In the genomic region with DNA sequence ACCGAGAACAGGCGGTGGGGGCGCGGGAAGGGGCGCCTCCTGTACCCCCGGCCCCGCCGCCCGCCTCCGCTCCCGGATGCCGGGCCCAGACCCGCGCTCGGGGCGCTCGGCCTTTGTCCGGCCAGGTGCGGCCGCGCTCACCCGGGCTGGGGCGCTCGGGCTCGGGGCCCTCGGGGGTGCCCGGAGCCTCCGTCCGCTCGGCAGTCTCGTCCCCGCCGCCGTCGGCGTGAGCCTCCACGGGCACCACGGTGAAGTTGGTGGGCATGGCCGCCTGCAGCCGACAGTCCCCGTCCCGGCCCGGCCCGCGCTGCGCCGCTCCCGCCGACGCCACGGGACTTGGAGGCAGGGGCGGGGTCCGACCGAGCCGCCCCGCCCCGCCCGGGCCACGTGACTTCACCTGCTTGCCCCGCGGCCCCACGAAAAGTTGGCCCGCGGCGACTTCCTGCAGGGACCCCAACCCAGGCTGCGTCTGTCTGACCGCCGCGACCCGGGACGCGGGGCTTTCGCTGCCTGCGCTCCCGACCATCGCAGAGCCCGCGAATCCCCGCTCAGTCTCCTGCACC, we compare ENCODE assay signal across 8 cellular contexts. TPM values are rescaled to one million over a fixed set of nuclear protein-coding genes. Genes with fewer than 3 reads are reported as not detected.
DNase-seq lines count a peak whose midpoint lies in the region; ATAC-seq lines count a peak whose summit lies in the region.

SLC12A7 (minus strand) TSS at position 337 of the 563 bp plus-strand sequence; CDS start at position 265, 72 bp downstream.

- no peaks in the 10 kb centered on the region for H3K36me3 ChIP-seq in CD8-positive, alpha-beta memory T cell (ENCODE audit: insufficient read depth, low read length)

- H3K36me3 Mint-ChIP-seq in CD8-positive, alpha-beta memory T cell = no peaks in the 10 kb centered on the region
- no peaks in the 10 kb centered on the region for H3K36me3 Mint-ChIP-seq in activated CD4-positive, alpha-beta T cell treated with anti-CD3 and anti-CD28 coated beads for 36 hours (ENCODE audit: low read depth)

- H3K4me3 Mint-ChIP-seq in CD8-positive, alpha-beta memory T cell = peak within 1 kb of the TSS; percentile 74 to 97 (median 88)
- peak within 1 kb of the TSS; percentile 82 for H3K4me3 Mint-ChIP-seq in activated CD4-positive, alpha-beta T cell treated with anti-CD3 and anti-CD28 coated beads for 36 hours

- H3K4me1 ChIP-seq in CD8-positive, alpha-beta memory T cell (ENCODE audit: insufficient read depth, low read length) = peaks cover 31% of the 10 kb centered on the region

- H3K4me1 Mint-ChIP-seq in CD8-positive, alpha-beta memory T cell = peaks cover 0 to 31% (median 31%) of the 10 kb centered on the region in 3 donors
- peaks cover 33% of the 10 kb centered on the region for H3K4me1 Mint-ChIP-seq in activated CD4-positive, alpha-beta T cell treated with anti-CD3 and anti-CD28 coated beads for 36 hours

- POLR2A ChIA-PET in CD8-positive, alpha-beta memory T cell (lab: Charles Lee) = no interaction called here
- POLR2A ChIA-PET in activated CD4-positive, alpha-beta T cell treated with anti-CD3 and anti-CD28 coated beads for 36 hours (lab: Charles Lee) = no interaction called here

- intact Hi-C loops in activated CD4-positive, alpha-beta T cell treated with anti-CD3 and anti-CD28 coated beads for 36 hours (cut with DNase I, micrococcal nuclease) = loop anchor here in 1 of 2 experiments (1.0 to 5.0 kb wide), 5 partner anchors 28 to 499 kb away; partner anchors contain the start of genes BRD9, CEP72 and TRIP13

- H3K4me3 ChIP-seq in CD8-positive, alpha-beta memory T cell (ENCODE audit: low read length) = peak within 1 kb of the TSS; percentile 77

- peak; percentile 60 for ATAC-seq in GM21515 (IDR thresholded peaks at IDR 0.05; ENCODE audit: unreplicated experiment)
- ATAC-seq in activated CD4-positive, alpha-beta T cell treated with anti-CD3 and anti-CD28 coated beads for 36 hours = peak; percentile 76

- H3K9me3 ChIP-seq in CD8-positive, alpha-beta memory T cell (ENCODE audit: low read length) = no peaks in the 10 kb centered on the region

- H3K27me3 ChIP-seq in CD8-positive, alpha-beta memory T cell (ENCODE audit: insufficient read depth, low read length, poor library complexity, severe bottlenecking) = no peaks in the 10 kb centered on the region

- CTCF ChIA-PET in CD8-positive, alpha-beta memory T cell (lab: Charles Lee) = no interaction called here
- CTCF ChIA-PET in activated CD4-positive, alpha-beta T cell treated with anti-CD3 and anti-CD28 coated beads for 36 hours (lab: Charles Lee) = no interaction called here

- H3K9me3 Mint-ChIP-seq in CD8-positive, alpha-beta memory T cell = no peaks in the 10 kb centered on the region
- no peaks in the 10 kb centered on the region for H3K9me3 Mint-ChIP-seq in activated CD4-positive, alpha-beta T cell treated with anti-CD3 and anti-CD28 coated beads for 36 hours (ENCODE audit: low read depth)

- peaks cover 2 to 16% of the 10 kb centered on the region in 2 donors for H3K27me3 Mint-ChIP-seq in CD8-positive, alpha-beta memory T cell
- H3K27me3 Mint-ChIP-seq in activated CD4-positive, alpha-beta T cell treated with anti-CD3 and anti-CD28 coated beads for 36 hours = no peaks in the 10 kb centered on the region

- DNase-seq in CD8-positive, alpha-beta memory T cell = peak in 4 of 5 donors; percentile 49 to 64 (median 60)
- peak; percentile 27 for DNase-seq in NCI-H1048 (lab: John Stamatoyannopoulos, UW)
- peak; percentile 84 for DNase-seq in activated CD4-positive, alpha-beta T cell treated with anti-CD3 and anti-CD28 coated beads for 36 hours
- DNase-seq in dermis microvascular lymphatic vessel endothelial cell (ENCODE audit: low read depth in 2 of 2) = peak in 1 of 2 donors; percentile 49
- peak; percentile 29 to 63 for DNase-seq in lung microvascular endothelial cell (ENCODE audit: low read depth in 2 of 2)
- peak; percentile 35 for DNase-seq in stimulated activated CD8-positive, alpha-beta memory T cell treated with anti-CD3 and anti-CD28 coated beads, Interleukin-12 subunit alpha, Interleukin-12 subunit beta, amount 100 ng/mL, for 1 hour (ENCODE audit: low read depth)
- DNase-seq in GOT3 (lab: John Stamatoyannopoulos, UW) = no peak

- peak within 1 kb of the TSS; percentile 7 to 98 (median 80) for H3K27ac Mint-ChIP-seq in CD8-positive, alpha-beta memory T cell
- peak within 1 kb of the TSS; percentile 75 for H3K27ac Mint-ChIP-seq in activated CD4-positive, alpha-beta T cell treated with anti-CD3 and anti-CD28 coated beads for 36 hours

- peak within 1 kb of the TSS; percentile 57 for H3K27ac ChIP-seq in CD8-positive, alpha-beta memory T cell (ENCODE audit: low read depth, low read length)

RNA-seq across cellular contexts. Expression of gene SLC12A7, which starts in this region (rescaled TPM):
- 1 to 10 TPM; 4.9 to 6.6 TPM for total RNA-seq in CD8-positive, alpha-beta memory T cell
- 20.0 TPM for polyA plus RNA-seq in CD8-positive, alpha-beta memory T cell
- total RNA-seq in activated CD4-positive, alpha-beta T cell treated with anti-CD3 and anti-CD28 coated beads for 36 hours = 10 to 100 TPM; 18.5 to 21.6 TPM
- total RNA-seq in dermis microvascular lymphatic vessel endothelial cell (20.2 and 32.2 TPM in 2 replicates), lung microvascular endothelial cell (13.9 and 32.5 TPM in 2 replicates)
